Comparison of ENCODE assay signal across 19 cellular contexts in genomic region chr14:105701456-105702274, GRCh38.
DNase-seq lines count a peak whose midpoint lies in the region; ATAC-seq, FAIRE-seq and TF ChIP-seq lines count a peak whose summit lies in the region.
"Had no signal": no experiment of that assay in that cellular context is flagged by ENCODE, and none has a peak within 500 bp of the region (broad histone marks: within the 10 kb centered on the region; RNA-seq: fewer than 3 reads in every experiment).

No MANE protein-coding gene starts in this region.

- no peaks in the 10 kb centered on the region for H3K9me3 Mint-ChIP-seq in activated B cell treated with CpG ODN at 0.5 μM for 24 hours

- no peaks in the 10 kb centered on the region for H4K20me1 ChIP-seq in osteoblast (ENCODE audit: insufficient read depth, low read length)

- no peak overlapping the region for H2AFZ ChIP-seq in osteoblast (ENCODE audit: low read length)

- no peak overlapping the region for H3K4me2 ChIP-seq in osteoblast (ENCODE audit: insufficient read depth, low read length)
- H3K4me2 ChIP-seq: SK-N-SH had no signal

- H3K4me1 ChIP-seq in osteoblast (ENCODE audit: insufficient read depth, low read length) (no peaks in the 10 kb centered on the region), BE2C (no peaks in the 10 kb centered on the region)
- H3K4me1 ChIP-seq: foreskin keratinocyte, pancreas, upper lobe of right lung had no signal

- TF ChIP-seq CTCF in GM12865 (IDR thresholded peaks at IDR 0.05; ENCODE audit: insufficient read depth, low read depth, low read length, missing control alignments) (no peak), activated B cell treated with CpG ODN at 0.5 μM for 24 hours (IDR thresholded peaks at IDR 0.05) (no peak), osteoblast (IDR thresholded peaks at IDR 0.05; ENCODE audit: extremely low read depth, low read depth, low read length) (no peak), BE2C (IDR thresholded peaks at IDR 0.05; ENCODE audit: low read depth, low read length) (no peak)

- H3K9me3 ChIP-seq in osteoblast (ENCODE audit: low read depth, low read length), result no peaks in the 10 kb centered on the region
- no peaks in the 10 kb centered on the region for H3K9me3 ChIP-seq in BE2C
- H3K9me3 ChIP-seq: MG63, pancreas, SK-N-SH, upper lobe of right lung had no signal

- ATAC-seq in activated B cell treated with CpG ODN at 0.5 μM for 24 hours (ENCODE audit: low read depth), result no peak
- ATAC-seq: activated CD8-positive, alpha-beta T cell treated with anti-CD3 and anti-CD28 coated beads, Interleukin-2, amount 10 ng/mL, durations not matched to agents 7 days and 5 days; foreskin keratinocyte; pancreas; sciatic nerve; upper lobe of right lung had no signal

- H3K36me3 ChIP-seq in osteoblast (ENCODE audit: insufficient read depth, low read length) (no peaks in the 10 kb centered on the region), BE2C (no peaks in the 10 kb centered on the region)
- H3K36me3 ChIP-seq: MG63, pancreas, upper lobe of right lung had no signal

- H3K36me3 Mint-ChIP-seq in activated B cell treated with CpG ODN at 0.5 μM for 24 hours (ENCODE audit: low read depth), result peaks cover 21% of the 10 kb centered on the region

- no peaks in the 10 kb centered on the region for H3K27me3 ChIP-seq in osteoblast (ENCODE audit: insufficient read depth, low read length)
- no peaks in the 10 kb centered on the region for H3K27me3 ChIP-seq in BE2C
- H3K27me3 ChIP-seq: foreskin keratinocyte, MG63, pancreas, upper lobe of right lung had no signal

- no peak overlapping the region for H3K27ac ChIP-seq in osteoblast (ENCODE audit: low read depth, low read length)
- H3K27ac ChIP-seq: foreskin keratinocyte, pancreas, upper lobe of right lung had no signal

- DNase-seq in GM12865 (ENCODE audit: low read depth) (no peak), GM19239 (ENCODE audit: insufficient read length, low spot score) (no peak), activated B cell treated with CpG ODN at 0.5 μM for 24 hours (peak; percentile 14), osteoblast (ENCODE audit: insufficient read length, low spot score, missing footprints) (peak; percentile 49), AML-193 (lab: John Stamatoyannopoulos, UW) (no peak), NCI-H1930 (lab: John Stamatoyannopoulos, UW) (no peak), BE2C (no peak)
- DNase-seq: activated CD8-positive, alpha-beta T cell treated with anti-CD3 and anti-CD28 coated beads, Interleukin-2, amount 10 ng/mL, durations not matched to agents 7 days and 5 days; Calu3; foreskin keratinocyte; MG63; NCI-H1436 treated with DMSO at 0.1 percent for 48 hours; NCI-H2227 treated with DMSO at 0.1 percent for 48 hours; SK-N-SH; stimulated activated naive CD4-positive, alpha-beta T cell treated with Interleukin-2 at 50 U/mL for 16 hours had no signal

- peak overlapping the region; percentile 99 for H3K27ac Mint-ChIP-seq in activated B cell treated with CpG ODN at 0.5 μM for 24 hours
- H3K27ac Mint-ChIP-seq: activated CD8-positive, alpha-beta T cell treated with anti-CD3 and anti-CD28 coated beads, Interleukin-2, amount 10 ng/mL, durations not matched to agents 7 days and 5 days had no signal

- no peaks in the 10 kb centered on the region for H3K27me3 Mint-ChIP-seq in activated B cell treated with CpG ODN at 0.5 μM for 24 hours

- no peaks in the 10 kb centered on the region for H3K79me2 ChIP-seq in osteoblast (ENCODE audit: insufficient read depth, low read length)

- H3K4me3 ChIP-seq in GM12865 (ENCODE audit: low read depth, low read length) (peak overlapping the region; percentile 51), osteoblast (ENCODE audit: insufficient read depth, low read length) (no peak overlapping the region), BE2C (ENCODE audit: low read depth, low read length) (no peak overlapping the region)
- H3K4me3 ChIP-seq: MG63, pancreas, upper lobe of right lung had no signal

- peak; percentile 66 for FAIRE-seq in GM19239 (lab: Jason Lieb, UNC)
- FAIRE-seq: pancreas, TTC549 had no signal

- peak overlapping the region; percentile 39 for H3K4me3 Mint-ChIP-seq in activated B cell treated with CpG ODN at 0.5 μM for 24 hours
- H3K4me3 Mint-ChIP-seq: activated CD8-positive, alpha-beta T cell treated with anti-CD3 and anti-CD28 coated beads, Interleukin-2, amount 10 ng/mL, durations not matched to agents 7 days and 5 days had no signal

- H3K4me1 Mint-ChIP-seq in activated B cell treated with CpG ODN at 0.5 μM for 24 hours, result peaks cover 66% of the 10 kb centered on the region

- intact Hi-C loops in activated B cell treated with CpG ODN at 0.5 μM for 24 hours (cut with micrococcal nuclease), result no loop called here

- POLR2A ChIA-PET in activated B cell treated with CpG ODN at 0.5 μM for 24 hours (lab: Charles Lee), result interaction anchor here (1.2 to 2.9 kb wide), 3 partner anchors 8 to 160 kb away, joined by 3 to 19 read pairs (median 4); no protein-coding TSS in a partner anchor

- CTCF ChIA-PET in activated B cell treated with CpG ODN at 0.5 μM for 24 hours (lab: Charles Lee), result no interaction called here

Comparison
In these comparisons a context has a peak if more than half of its experiments do, and no peak if none do; other contexts are left out.
1. DNase-seq: peak in activated B cell treated with CpG ODN at 0.5 μM for 24 hours (single experiment) and osteoblast (single experiment); none in GM12865 (single experiment), GM19239 (single experiment), AML-193 (0 of 2), NCI-H1930 (0 of 2) and BE2C (single experiment).